ENCODE assay signal across 8 cellular contexts in genomic region chr1:11479375-11479979, GRCh38. TPM values are rescaled to one million over a fixed set of nuclear protein-coding genes. Genes with fewer than 3 reads are reported as not detected.
DNase-seq lines count a peak whose midpoint lies in the region; ATAC-seq, FAIRE-seq and TF ChIP-seq lines count a peak whose summit lies in the region.

No MANE protein-coding gene starts in this region.

- H3K27ac ChIP-seq in C4-2B (peak overlapping the region; percentile 60), KOPT-K1 (ENCODE audit: low read depth, low read length, poor library complexity, severe bottlenecking) (peak overlapping the region; percentile 85), cingulate gyrus (ENCODE audit: low read depth, low read length) (peak overlapping the region; percentile 19)

- peaks cover 13% of the 10 kb centered on the region for H3K4me1 Mint-ChIP-seq in nephron progenitor cell

- peaks cover 4% of the 10 kb centered on the region; the same call in 1 of the 2 replicates for H3K36me3 ChIP-seq in KOPT-K1 (ENCODE audit: insufficient read depth, low read length)

- peaks cover 73% of the 10 kb centered on the region for H3K27me3 Mint-ChIP-seq in nephron progenitor cell (ENCODE audit: low read depth, poor library complexity)

- no peaks in the 10 kb centered on the region for H3K9me3 Mint-ChIP-seq in nephron progenitor cell

- TF ChIP-seq CTCF in C4-2B (conservative IDR thresholded peaks at IDR 0.05) (no peak), nephron progenitor cell (IDR thresholded peaks at IDR 0.05) (no peak), D721Med (IDR thresholded peaks at IDR 0.05; ENCODE audit: insufficient read depth, missing control alignments) (no peak)

- H3K27ac Mint-ChIP-seq in nephron progenitor cell: no peak overlapping the region

- DNase-seq in nephron progenitor cell (no peak), ureter (ENCODE audit: low spot score) (no peak), D721Med (ENCODE audit: insufficient read length, low spot score) (no peak), SHP77 (lab: John Stamatoyannopoulos, UW) (no peak)

- no peak for ATAC-seq in GM21619 (IDR thresholded peaks at IDR 0.05; ENCODE audit: unreplicated experiment)

- no peak for FAIRE-seq in D721Med (lab: Jason Lieb, UNC)

- H3K36me3 Mint-ChIP-seq in nephron progenitor cell (ENCODE audit: low read depth): no peaks in the 10 kb centered on the region

- H3K9me3 ChIP-seq in KOPT-K1 (ENCODE audit: insufficient read depth, low read length, poor library complexity, severe bottlenecking): no peaks in the 10 kb centered on the region

- peak overlapping the region; percentile 82 for H3K4me3 Mint-ChIP-seq in nephron progenitor cell

RNA-seq across cellular contexts. Expression of gene DISP3, which starts 0.5 kb away (rescaled TPM):
- total RNA-seq in ureter: 0.34 TPM

Comparison
In these comparisons a context has a peak if more than half of its experiments do, and no peak if none do; other contexts are left out.
1. H3K27ac ChIP-seq: peak in every context shown above with its lines; median percentile 85 in KOPT-K1; 60 in C4-2B; 19 in cingulate gyrus.